Comparison of ENCODE assay signal across 8 cellular contexts in genomic region chr19:47109541-47110375, GRCh38.
A peak's percentile ranks its signal among the peaks of the same experiment; 100 is the strongest.
DNase-seq lines count a peak whose midpoint lies in the region; ATAC-seq lines count a peak whose summit lies in the region.

No MANE protein-coding gene starts in this region.

- no peaks in the 10 kb centered on the region for H3K27me3 Mint-ChIP-seq in memory B cell
- no peaks in the 10 kb centered on the region for H3K27me3 Mint-ChIP-seq in stimulated activated naive CD8-positive, alpha-beta T cell treated with anti-CD3 and anti-CD28 coated beads, Interleukin-15, Interleukin-2, amounts not matched to agents 100 ng/mL and 50 ng/mL, for 24 hours

- peaks cover 40% of the 10 kb centered on the region for H3K4me1 Mint-ChIP-seq in memory B cell
- H3K4me1 Mint-ChIP-seq in stimulated activated naive CD8-positive, alpha-beta T cell treated with anti-CD3 and anti-CD28 coated beads, Interleukin-15, Interleukin-2, amounts not matched to agents 100 ng/mL and 50 ng/mL, for 24 hours (ENCODE audit: low read depth), result peaks cover 64% of the 10 kb centered on the region

- no peaks in the 10 kb centered on the region for H3K9me3 Mint-ChIP-seq in memory B cell
- H3K9me3 Mint-ChIP-seq in stimulated activated naive CD8-positive, alpha-beta T cell treated with anti-CD3 and anti-CD28 coated beads, Interleukin-15, Interleukin-2, amounts not matched to agents 100 ng/mL and 50 ng/mL, for 24 hours, result no peaks in the 10 kb centered on the region

- peak; percentile 75 for DNase-seq in activated naive CD4-positive, alpha-beta T cell treated with Interleukin-2 at 50 U/mL for 16 hours
- DNase-seq in activated naive CD4-positive, alpha-beta T cell (lab: John Stamatoyannopoulos, UW), result no peak
- DNase-seq in T-helper 2 cell, result peak in 3 of 5 experiments; percentile 19 to 90 (median 48)
- peak; percentile 65 for DNase-seq in cerebellar cortex (ENCODE audit: low spot score)
- no peak for DNase-seq in memory B cell (ENCODE audit: low spot score in 2 of 2)

- ATAC-seq in memory B cell (ENCODE audit: low read depth) (no peak), HG02981 (IDR thresholded peaks at IDR 0.05; ENCODE audit: unreplicated experiment) (no peak), HG03045 (IDR thresholded peaks at IDR 0.05; ENCODE audit: unreplicated experiment) (no peak)

- peak overlapping the region; percentile 95 for H3K4me3 Mint-ChIP-seq in memory B cell
- H3K4me3 Mint-ChIP-seq in stimulated activated naive CD8-positive, alpha-beta T cell treated with anti-CD3 and anti-CD28 coated beads, Interleukin-15, Interleukin-2, amounts not matched to agents 100 ng/mL and 50 ng/mL, for 24 hours, result peak overlapping the region; percentile 98

- H3K36me3 Mint-ChIP-seq in memory B cell, result peaks cover 18% of the 10 kb centered on the region
- H3K36me3 Mint-ChIP-seq in stimulated activated naive CD8-positive, alpha-beta T cell treated with anti-CD3 and anti-CD28 coated beads, Interleukin-15, Interleukin-2, amounts not matched to agents 100 ng/mL and 50 ng/mL, for 24 hours (ENCODE audit: low read depth), result peaks cover 63% of the 10 kb centered on the region

- H3K27ac Mint-ChIP-seq in memory B cell, result peak overlapping the region; percentile 99
- peak overlapping the region; percentile 100 for H3K27ac Mint-ChIP-seq in stimulated activated naive CD8-positive, alpha-beta T cell treated with anti-CD3 and anti-CD28 coated beads, Interleukin-15, Interleukin-2, amounts not matched to agents 100 ng/mL and 50 ng/mL, for 24 hours

Comparison
In these comparisons a context has a peak if more than half of its experiments do, and no peak if none do; other contexts are left out.
1. DNase-seq: peak in activated naive CD4-positive, alpha-beta T cell treated with Interleukin-2 at 50 U/mL for 16 hours (single experiment), T-helper 2 cell (3 of 5) and cerebellar cortex (single experiment); none in activated naive CD4-positive, alpha-beta T cell (0 of 4) and memory B cell (0 of 2).